ENCODE assay signal across 8 cellular contexts in the genomic region with DNA sequence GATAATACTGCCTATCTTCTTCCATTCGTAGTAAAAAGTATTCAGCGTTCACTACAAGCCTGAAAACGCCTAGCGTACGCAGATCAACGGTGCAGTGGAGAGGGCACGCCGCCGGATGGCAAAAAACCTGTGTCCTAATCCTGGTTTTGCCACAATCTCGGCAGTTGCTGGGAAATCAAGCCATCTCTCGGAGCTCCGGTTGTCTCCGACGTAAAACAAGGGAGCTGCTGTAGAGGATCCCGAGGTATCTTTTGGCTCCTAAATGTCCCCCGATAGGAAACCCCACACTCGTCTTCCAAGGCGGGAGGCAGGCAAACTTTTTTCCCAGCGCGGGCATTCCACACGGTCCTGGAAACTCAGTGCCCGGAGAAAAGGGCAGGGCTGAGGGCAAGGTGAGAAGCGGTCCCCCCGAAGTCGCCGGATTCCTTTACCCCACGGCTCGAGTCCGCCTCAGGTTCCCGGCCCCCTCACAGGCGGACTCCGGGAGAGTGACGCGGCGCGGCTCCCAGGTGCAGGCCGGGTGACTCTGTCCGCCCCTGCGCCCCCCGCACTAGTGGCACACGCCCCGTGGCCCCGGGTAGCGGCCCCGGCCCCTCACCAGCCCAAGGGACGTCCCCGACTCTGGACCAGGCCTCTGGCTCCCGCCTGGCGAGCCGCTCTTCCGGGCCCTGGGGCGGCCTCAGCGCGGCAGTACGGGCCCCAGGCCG. TPM values are rescaled to one million over a fixed set of nuclear protein-coding genes. Genes with fewer than 3 reads are reported as not detected.
DNase-seq lines count a peak whose midpoint lies in the region; ATAC-seq and TF ChIP-seq lines count a peak whose summit lies in the region.

No MANE protein-coding gene starts in this region.

- H3K9me3 Mint-ChIP-seq in activated T-cell treated with anti-CD3 and anti-CD28 coated beads, Interleukin-2, amount 50 U/mL, for 72 hours = no peaks in the 10 kb centered on the region
- H3K9me3 Mint-ChIP-seq in naive thymus-derived CD8-positive, alpha-beta T cell = no peaks in the 10 kb centered on the region

- POLR2A ChIA-PET in naive thymus-derived CD8-positive, alpha-beta T cell (lab: Charles Lee) = interaction anchor here (1.0 to 3.3 kb wide), 6 partner anchors 19 to 775 kb away, joined by 3 to 46 read pairs (median 6); a partner anchor contains a TSS

- TF ChIP-seq CTCF in fibroblast of mammary gland (conservative IDR thresholded peaks at IDR 0.05; ENCODE audit: control insufficient read depth, insufficient read depth, low read depth, low read length) (peak; percentile 8), upper lobe of left lung (IDR thresholded peaks at IDR 0.05) (peak in 3 of 6 experiments; percentile 17 to 43 (median 26))

- H3K27ac ChIP-seq in upper lobe of left lung = peak overlapping the region; percentile 90 to 97 (median 93)

- H3K27ac Mint-ChIP-seq in activated T-cell treated with anti-CD3 and anti-CD28 coated beads, Interleukin-2, amount 50 U/mL, for 72 hours = peak overlapping the region; percentile 61
- peak overlapping the region; percentile 2 to 93 (median 78) for H3K27ac Mint-ChIP-seq in naive thymus-derived CD8-positive, alpha-beta T cell

- peak; percentile 33 for DNase-seq in CD1c-positive myeloid dendritic cell (ENCODE audit: extremely low spot score)
- DNase-seq in NCI-H510A (lab: John Stamatoyannopoulos, UW) = peak; percentile 14
- peak; percentile 44 to 49 for DNase-seq in activated T-cell treated with anti-CD3 and anti-CD28 coated beads, Interleukin-2, amount 50 U/mL, for 72 hours
- DNase-seq in fibroblast of mammary gland (ENCODE audit: low read depth) = peak; percentile 46
- DNase-seq in naive thymus-derived CD8-positive, alpha-beta T cell = peak in 8 of 10 donors; percentile 14 to 43 (median 28)
- peak in 1 of 2 donors; percentile 48 for DNase-seq in upper lobe of left lung

- H3K9me3 ChIP-seq in upper lobe of left lung = no peaks in the 10 kb centered on the region

- H3K4me3 ChIP-seq in fibroblast of mammary gland (ENCODE audit: control insufficient read depth, low read depth, low read length) (peak overlapping the region; percentile 70), upper lobe of left lung (peak overlapping the region; percentile 72 to 83 (median 80))

- peaks cover 40% of the 10 kb centered on the region for H3K4me1 Mint-ChIP-seq in activated T-cell treated with anti-CD3 and anti-CD28 coated beads, Interleukin-2, amount 50 U/mL, for 72 hours (ENCODE audit: low read depth)
- peaks cover 20 to 43% (median 43%) of the 10 kb centered on the region in 4 donors for H3K4me1 Mint-ChIP-seq in naive thymus-derived CD8-positive, alpha-beta T cell

- no peak for TF ChIP-seq EP300 in upper lobe of left lung (IDR thresholded peaks at IDR 0.05)

- peak in 1 of 4 donors; percentile 13 for TF ChIP-seq POLR2A in upper lobe of left lung (IDR thresholded peaks at IDR 0.05)

- H3K4me1 ChIP-seq in upper lobe of left lung = peaks cover 16 to 26% (median 23%) of the 10 kb centered on the region in 4 donors

- peaks cover 0 to 4% (median 0%) of the 10 kb centered on the region in 4 donors for H3K36me3 ChIP-seq in upper lobe of left lung

- H3K4me3 Mint-ChIP-seq in activated T-cell treated with anti-CD3 and anti-CD28 coated beads, Interleukin-2, amount 50 U/mL, for 72 hours = peak overlapping the region; percentile 82 to 85
- peak overlapping the region; percentile 66 to 93 (median 86) for H3K4me3 Mint-ChIP-seq in naive thymus-derived CD8-positive, alpha-beta T cell

- 1 to 3% methylated on average over 13 to 49 of the region's 56 CpGs for WGBS in upper lobe of left lung, 2 donors

- no peaks in the 10 kb centered on the region for H3K27me3 Mint-ChIP-seq in activated T-cell treated with anti-CD3 and anti-CD28 coated beads, Interleukin-2, amount 50 U/mL, for 72 hours (ENCODE audit: low read depth)
- H3K27me3 Mint-ChIP-seq in naive thymus-derived CD8-positive, alpha-beta T cell = no peaks in the 10 kb centered on the region

- peaks cover 1 to 4% of the 10 kb centered on the region in 2 donors for H3K36me3 Mint-ChIP-seq in activated T-cell treated with anti-CD3 and anti-CD28 coated beads, Interleukin-2, amount 50 U/mL, for 72 hours (ENCODE audit: insufficient read depth in 2 of 2)
- H3K36me3 Mint-ChIP-seq in naive thymus-derived CD8-positive, alpha-beta T cell = peaks cover 0 to 7% (median 0%) of the 10 kb centered on the region in 3 donors

- ATAC-seq in GM21526 (IDR thresholded peaks at IDR 0.05; ENCODE audit: low FRiP score, unreplicated experiment) (peak; percentile 22), upper lobe of left lung (ENCODE audit: low FRiP score in 2 of 2) (peak in 1 of 2 donors; percentile 36), GM19452 (IDR thresholded peaks at IDR 0.05; ENCODE audit: unreplicated experiment) (no peak)
- peak; percentile 15 to 56 for ATAC-seq in activated T-cell treated with anti-CD3 and anti-CD28 coated beads, Interleukin-2, amount 50 U/mL, for 72 hours (replicated peaks in 1 of 2)
- ATAC-seq in naive thymus-derived CD8-positive, alpha-beta T cell = peak; percentile 26 to 31

- H3K27me3 ChIP-seq in upper lobe of left lung = no peaks in the 10 kb centered on the region

RNA-seq across cellular contexts. Expression of a gene that starts 0.6 kb away (rescaled TPM):
- 10 to 100 TPM; 23.3 to 23.5 TPM for total RNA-seq in activated T-cell treated with anti-CD3 and anti-CD28 coated beads, Interleukin-2, amount 50 U/mL, for 72 hours
- 10 to 100 TPM; 27.0 to 29.0 TPM for total RNA-seq in naive thymus-derived CD8-positive, alpha-beta T cell
- 10 to 100 TPM in 1 of 3 donors, 1 to 10 TPM in 2; 7.3 to 11.2 (median 9.5) TPM for polyA plus RNA-seq in naive thymus-derived CD8-positive, alpha-beta T cell
- total RNA-seq in upper lobe of left lung = 10 to 100 TPM; 12.4 to 38.4 (median 27.1) TPM

RNA-seq across cellular contexts. Expression of a gene that starts 19.7 kb away (rescaled TPM):
- total RNA-seq in activated T-cell treated with anti-CD3 and anti-CD28 coated beads, Interleukin-2, amount 50 U/mL, for 72 hours = 10 to 100 TPM; 51.4 to 56.7 TPM
- under 1 TPM; 0.55 to 0.96 TPM for total RNA-seq in naive thymus-derived CD8-positive, alpha-beta T cell
- under 1 TPM; 0.20 to 0.72 (median 0.42) TPM for polyA plus RNA-seq in naive thymus-derived CD8-positive, alpha-beta T cell
- total RNA-seq in upper lobe of left lung = 1 to 10 TPM in 4 of 6 donors, under 1 TPM in 2; under 0.01 to 2.4 (median 1.6) TPM

Comparison
In these comparisons a context has a peak if more than half of its experiments do, and no peak if none do; other contexts are left out.
1. RNA of a gene that starts 19.7 kb away (total RNA-seq): 51.4 to 56.7 TPM in activated T-cell treated with anti-CD3 and anti-CD28 coated beads, Interleukin-2, amount 50 U/mL, for 72 hours; under 0.01 to 2.4 TPM in upper lobe of left lung and 0.55 to 0.96 TPM in naive thymus-derived CD8-positive, alpha-beta T cell; every median in the first group is over 10 times any median in the second.